Comparison of ENCODE assay signal across 15 cellular contexts in genomic region chr2:200259577-200259957, GRCh38. TPM values are rescaled to one million over a fixed set of nuclear protein-coding genes. Genes with fewer than 3 reads are reported as not detected.
DNase-seq lines count a peak whose midpoint lies in the region; ATAC-seq lines count a peak whose summit lies in the region.
"Had no signal": no experiment of that assay in that cellular context is flagged by ENCODE, and none has a peak within 500 bp of the region (broad histone marks: within the 10 kb centered on the region; RNA-seq: fewer than 3 reads in every experiment).

No MANE protein-coding gene starts in this region.

- DNase-seq in DMS53 (lab: John Stamatoyannopoulos, UW) (peak; percentile 87), NCI-H1436 (lab: John Stamatoyannopoulos, UW) (peak; percentile 71), amniotic epithelial cell (ENCODE audit: low read depth) (peak; percentile 15), mucosa of gallbladder (ENCODE audit: low spot score) (peak; percentile 21), SW 1271 (lab: John Stamatoyannopoulos, UW) (no peak), NCI-H2171 treated with DMSO at 0.1 percent for 48 hours (lab: John Stamatoyannopoulos, UW) (no peak)
- DNase-seq: activated CD4-positive, CD25-positive, alpha-beta regulatory T cell treated with anti-CD3 and anti-CD28 coated beads, Interleukin-2, amount 50 U/mL, for 72 hours; Kasumi-1; left colon; NCI-H524; T1000 had no signal

- ATAC-seq in GM21717 (IDR thresholded peaks at IDR 0.05; ENCODE audit: unreplicated experiment) (no peak), GM19324 (IDR thresholded peaks at IDR 0.05; ENCODE audit: low FRiP score, unreplicated experiment) (no peak)
- ATAC-seq: GM12878, left colon, SK-N-SH treated with all-trans-retinoic acid at 6 μM for 48 hours had no signal

RNA-seq across cellular contexts. Expression of gene SPATS2L, which starts 46.9 kb away (rescaled TPM):
- total RNA-seq in mucosa of gallbladder: 243 TPM

Comparison
In these comparisons a context has a peak if more than half of its experiments do, and no peak if none do; other contexts are left out.
1. DNase-seq: peak in DMS53 (single experiment), NCI-H1436 (single experiment), amniotic epithelial cell (single experiment) and mucosa of gallbladder (single experiment); none in SW 1271 (0 of 2) and NCI-H2171 treated with DMSO at 0.1 percent for 48 hours (single experiment).